In the genomic region with DNA sequence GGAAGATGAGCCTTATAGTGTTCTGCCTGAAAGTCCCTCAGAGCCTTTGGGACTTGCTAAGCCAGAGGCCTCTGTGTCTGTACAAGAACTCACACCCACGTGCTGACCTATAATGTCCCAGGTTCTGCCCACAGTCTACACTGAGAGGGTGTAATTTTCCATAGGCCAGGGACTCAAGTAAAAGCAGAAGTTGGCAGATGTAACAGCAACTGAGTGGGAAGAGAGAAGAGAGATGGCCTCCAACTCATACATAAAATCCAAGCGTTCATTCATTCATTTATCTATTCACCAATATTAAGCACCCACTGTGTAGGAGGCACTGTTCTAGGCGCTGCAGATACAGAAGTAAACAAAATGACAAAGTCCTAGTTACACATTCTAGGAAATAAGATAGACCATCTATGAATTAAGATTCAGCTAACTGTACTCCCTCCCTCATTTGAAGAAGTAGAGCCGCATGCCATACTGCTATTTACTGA, we compare ENCODE assay signal across 8 cellular contexts. TPM values are rescaled to one million over a fixed set of nuclear protein-coding genes. Genes with fewer than 3 reads are reported as not detected.
DNase-seq lines count a peak whose midpoint lies in the region; ATAC-seq and TF ChIP-seq lines count a peak whose summit lies in the region.

No MANE protein-coding gene starts in this region.

- no peak overlapping the region for H3K9ac ChIP-seq in OCI-LY3 (ENCODE audit: low read length)

- H3K4me2 ChIP-seq in OCI-LY3 (ENCODE audit: low read length), result peak overlapping the region; percentile 19; the same call in 1 of the 2 replicates

- no peaks in the 10 kb centered on the region for H4K20me1 ChIP-seq in OCI-LY3 (ENCODE audit: insufficient read depth, low read length)

- no peak overlapping the region for H3K4me3 ChIP-seq in OCI-LY3 (ENCODE audit: low read length)
- no peak overlapping the region for H3K4me3 ChIP-seq in mucosa of descending colon

- intact Hi-C loops in mucosa of descending colon (cut with DNase I, micrococcal nuclease), result no loop called here

- H3K4me1 ChIP-seq in OCI-LY3 (ENCODE audit: low read length) (peaks cover 7% of the 10 kb centered on the region; the same call in 1 of the 2 replicates), mucosa of descending colon (ENCODE audit: low read depth) (peaks cover 6% of the 10 kb centered on the region)

- TF ChIP-seq CTCF in OCI-LY3 (IDR thresholded peaks at IDR 0.05; ENCODE audit: low read depth, low read length), result no peak
- no peak for TF ChIP-seq CTCF in mucosa of descending colon (IDR thresholded peaks at IDR 0.05)

- no peaks in the 10 kb centered on the region for H3K79me2 ChIP-seq in OCI-LY3 (ENCODE audit: low read length)

- DNase-seq in mucosa of descending colon (no peak), SW480 (ENCODE audit: low spot score) (no peak), NCI-H524 (lab: John Stamatoyannopoulos, UW) (no peak), NCI-H226 (no peak)

- 0 out of 2 replicates have a peak overlapping the region, but pooled peaks have one; percentile 23 for H2AFZ ChIP-seq in OCI-LY3 (ENCODE audit: low read depth, low read length)

- H3K27me3 ChIP-seq in OCI-LY3 (ENCODE audit: low read depth, low read length), result 0 out of 2 replicates have a peak, but pooled peaks cover under 1% of the 10 kb centered on the region

- no peak overlapping the region for H3K27ac ChIP-seq in OCI-LY3 (ENCODE audit: low read length)

- ATAC-seq in GM18519 (IDR thresholded peaks at IDR 0.05; ENCODE audit: low FRiP score, unreplicated experiment), result peak; percentile 1
- ATAC-seq in HG02678 (IDR thresholded peaks at IDR 0.05; ENCODE audit: unreplicated experiment), result peak; percentile 28
- ATAC-seq in mucosa of descending colon, result peak; percentile 24
- no peak for ATAC-seq in HG03139 (IDR thresholded peaks at IDR 0.05; ENCODE audit: unreplicated experiment)

- H3K9me3 ChIP-seq in OCI-LY3 (ENCODE audit: insufficient read depth, low read length), result no peaks in the 10 kb centered on the region
- H3K9me3 ChIP-seq in mucosa of descending colon, result no peaks in the 10 kb centered on the region

- H3K36me3 ChIP-seq in OCI-LY3 (replicated peaks; ENCODE audit: low read depth, low read length) (no peaks in the 10 kb centered on the region), mucosa of descending colon (ENCODE audit: low read depth) (no peaks in the 10 kb centered on the region)

RNA-seq across cellular contexts. Expression of gene MDM1, which starts 41.7 kb away (rescaled TPM):
- 10 to 100 TPM in 2 of 3 donors, 1 to 10 TPM in 1; 7.1 to 70.9 (median 11.5) TPM for total RNA-seq in mucosa of descending colon
